ENCODE assay signal across 27 cellular contexts in the genomic region with DNA sequence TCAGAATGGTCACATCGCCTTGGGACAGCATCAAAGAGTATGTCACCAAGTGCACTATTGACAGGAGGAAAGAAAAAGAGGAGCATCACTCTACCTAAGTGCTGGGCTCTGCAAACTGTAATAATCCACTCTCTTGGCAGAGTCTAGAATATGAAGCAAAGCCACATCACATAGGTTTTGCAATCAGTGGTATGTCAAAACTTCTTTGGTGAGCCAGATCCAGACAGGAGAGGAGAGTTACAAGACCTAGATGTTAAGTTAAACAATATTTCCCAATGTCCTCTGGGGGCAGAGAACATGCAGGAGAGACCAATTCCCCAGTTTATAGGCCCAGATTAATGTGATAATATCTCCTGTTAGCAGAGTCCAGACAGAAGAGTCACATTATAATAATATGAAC.
"Had no signal": no experiment of that assay in that cellular context is flagged by ENCODE, and none has a peak within 500 bp of the region (broad histone marks: within the 10 kb centered on the region; RNA-seq: fewer than 3 reads in every experiment).

No MANE protein-coding gene starts in this region.

- H3K36me3 Mint-ChIP-seq: immature natural killer cell; naive thymus-derived CD8-positive, alpha-beta T cell; stimulated activated naive B cell treated with anti-CD40 and anti-IgM and Interleukin-4, amounts not matched to agents 10 μg/mL and 1 μg/mL and 100 μg/mL, for 72 hours had no signal

- H3K4me1 Mint-ChIP-seq: immature natural killer cell; nephron progenitor cell; stimulated activated naive B cell treated with anti-CD40 and anti-IgM and Interleukin-4, amounts not matched to agents 10 μg/mL and 1 μg/mL and 100 μg/mL, for 72 hours had no signal

- DNase-seq: cortex of kidney; effector memory CD8-positive, alpha-beta T cell; erythroblast; esophagus squamous epithelium; foreskin melanocyte; glutamatergic neuron; heart right ventricle; hypothalamus; immature natural killer cell; islet precursor cell; kidney glomerular epithelial cell; left colon; left ventricle myocardium superior; lower lobe of right lung; naive thymus-derived CD8-positive, alpha-beta T cell; nephron progenitor cell; nucleus accumbens; sigmoid colon; spleen; stimulated activated naive B cell treated with anti-CD40 and anti-IgM and Interleukin-4, amounts not matched to agents 10 μg/mL and 1 μg/mL and 100 μg/mL, for 72 hours; upper lobe of left lung had no signal

- H3K36me3 ChIP-seq: esophagus squamous epithelium, heart right ventricle, lower lobe of right lung, prostate gland, right atrium auricular region, sigmoid colon, spleen, thoracic aorta, tibial nerve, upper lobe of left lung had no signal

- H3K4me1 ChIP-seq: esophagus squamous epithelium, heart right ventricle, lower lobe of right lung, prostate gland, right atrium auricular region, sigmoid colon, spleen, tibial nerve, upper lobe of left lung had no signal

- H3K27ac ChIP-seq: esophagus squamous epithelium, heart right ventricle, lower lobe of right lung, prostate gland, right atrium auricular region, sigmoid colon, skin epidermis, spleen, thoracic aorta, tibial nerve, upper lobe of left lung had no signal

- H3K4me3 Mint-ChIP-seq: effector memory CD8-positive, alpha-beta T cell; immature natural killer cell; naive thymus-derived CD8-positive, alpha-beta T cell; nephron progenitor cell; stimulated activated naive B cell treated with anti-CD40 and anti-IgM and Interleukin-4, amounts not matched to agents 10 μg/mL and 1 μg/mL and 100 μg/mL, for 72 hours; stimulated activated naive CD8-positive, alpha-beta T cell treated with anti-CD3 and anti-CD28 coated beads, Interleukin-15, Interleukin-2, amounts not matched to agents 100 ng/mL and 50 ng/mL, for 24 hours had no signal

- H3K9me3 ChIP-seq: esophagus squamous epithelium, heart right ventricle, lower lobe of right lung, prostate gland, right atrium auricular region, sigmoid colon, spleen, thoracic aorta, tibial nerve, upper lobe of left lung had no signal

- H3K4me3 ChIP-seq: esophagus squamous epithelium, heart right ventricle, lower lobe of right lung, prostate gland, right atrium auricular region, sigmoid colon, skin epidermis, spleen, thoracic aorta, tibial nerve, upper lobe of left lung had no signal

- H3K27me3 Mint-ChIP-seq: effector memory CD8-positive, alpha-beta T cell; naive thymus-derived CD8-positive, alpha-beta T cell; stimulated activated naive B cell treated with anti-CD40 and anti-IgM and Interleukin-4, amounts not matched to agents 10 μg/mL and 1 μg/mL and 100 μg/mL, for 72 hours; stimulated activated naive CD8-positive, alpha-beta T cell treated with anti-CD3 and anti-CD28 coated beads, Interleukin-15, Interleukin-2, amounts not matched to agents 100 ng/mL and 50 ng/mL, for 24 hours had no signal

- H3K27me3 ChIP-seq: esophagus squamous epithelium, heart right ventricle, right atrium auricular region, sigmoid colon, spleen, tibial nerve, upper lobe of left lung had no signal

- H3K9me3 Mint-ChIP-seq: effector memory CD8-positive, alpha-beta T cell; immature natural killer cell; naive thymus-derived CD8-positive, alpha-beta T cell; nephron progenitor cell; stimulated activated naive B cell treated with anti-CD40 and anti-IgM and Interleukin-4, amounts not matched to agents 10 μg/mL and 1 μg/mL and 100 μg/mL, for 72 hours; stimulated activated naive CD8-positive, alpha-beta T cell treated with anti-CD3 and anti-CD28 coated beads, Interleukin-15, Interleukin-2, amounts not matched to agents 100 ng/mL and 50 ng/mL, for 24 hours had no signal

- H3K27ac Mint-ChIP-seq: effector memory CD8-positive, alpha-beta T cell; immature natural killer cell; naive thymus-derived CD8-positive, alpha-beta T cell; nephron progenitor cell; stimulated activated naive B cell treated with anti-CD40 and anti-IgM and Interleukin-4, amounts not matched to agents 10 μg/mL and 1 μg/mL and 100 μg/mL, for 72 hours; stimulated activated naive CD8-positive, alpha-beta T cell treated with anti-CD3 and anti-CD28 coated beads, Interleukin-15, Interleukin-2, amounts not matched to agents 100 ng/mL and 50 ng/mL, for 24 hours had no signal
